ENCODE assay signal across 29 cellular contexts in genomic region chr9:7246917-7247538, GRCh38.
DNase-seq lines count a peak whose midpoint lies in the region; ATAC-seq and TF ChIP-seq lines count a peak whose summit lies in the region.
"Had no signal": no experiment of that assay in that cellular context is flagged by ENCODE, and none has a peak within 500 bp of the region (broad histone marks: within the 10 kb centered on the region; RNA-seq: fewer than 3 reads in every experiment).

No MANE protein-coding gene starts in this region.

- BruUV-seq in MCF 10A (replicated peaks; lab: Mats Ljungman, UMichigan) = no TSS peak

- H3K4me3 Mint-ChIP-seq in MCF 10A (ENCODE audit: unreplicated experiment) = no peak overlapping the region
- H3K4me3 Mint-ChIP-seq in stimulated activated naive CD8-positive, alpha-beta T cell treated with anti-CD3 and anti-CD28 coated beads, Interleukin-15, amount 100 ng/mL, for 72 hours = no peak overlapping the region
- H3K4me3 Mint-ChIP-seq in CD8-positive, alpha-beta memory T cell = no peak overlapping the region
- H3K4me3 Mint-ChIP-seq: nephron progenitor cell; T-helper 1 cell treated with Interleukin-12 subunit alpha and Interleukin-12 subunit beta and Interleukin-4 antibody, amounts not matched to agents 30 μg/mL and 1 μg/mL, for 36 hours had no signal

- no peak overlapping the region for H3K27ac Mint-ChIP-seq in MCF 10A (ENCODE audit: low read depth, unreplicated experiment)
- H3K27ac Mint-ChIP-seq in stimulated activated naive CD8-positive, alpha-beta T cell treated with anti-CD3 and anti-CD28 coated beads, Interleukin-15, amount 100 ng/mL, for 72 hours = no peak overlapping the region
- H3K27ac Mint-ChIP-seq in CD8-positive, alpha-beta memory T cell = no peak overlapping the region
- H3K27ac Mint-ChIP-seq: nephron progenitor cell; T-helper 1 cell treated with Interleukin-12 subunit alpha and Interleukin-12 subunit beta and Interleukin-4 antibody, amounts not matched to agents 30 μg/mL and 1 μg/mL, for 36 hours had no signal

- H3K27ac ChIP-seq in breast epithelium = no peak overlapping the region
- H3K27ac ChIP-seq in esophagus muscularis mucosa (replicated peaks in 1 of 4) = no peak overlapping the region
- H3K27ac ChIP-seq in CD8-positive, alpha-beta memory T cell (ENCODE audit: low read depth, low read length) = no peak overlapping the region
- H3K27ac ChIP-seq in spleen = no peak overlapping the region
- H3K27ac ChIP-seq: BLaER1, body of pancreas, left lung, ovary, skin epidermis, upper lobe of right lung had no signal

- no peak for TF ChIP-seq POLR2A in breast epithelium (IDR thresholded peaks at IDR 0.05)
- TF ChIP-seq POLR2A in esophagus muscularis mucosa (IDR thresholded peaks at IDR 0.05; ENCODE audit: low read depth) = no peak
- no peak for TF ChIP-seq POLR2A in spleen (IDR thresholded peaks at IDR 0.05)

- H3K9me3 Mint-ChIP-seq in MCF 10A (ENCODE audit: unreplicated experiment) = no peaks in the 10 kb centered on the region
- H3K9me3 Mint-ChIP-seq in stimulated activated naive CD8-positive, alpha-beta T cell treated with anti-CD3 and anti-CD28 coated beads, Interleukin-15, amount 100 ng/mL, for 72 hours = peaks cover 0 to 3% of the 10 kb centered on the region in 2 donors
- no peaks in the 10 kb centered on the region for H3K9me3 Mint-ChIP-seq in CD8-positive, alpha-beta memory T cell
- H3K9me3 Mint-ChIP-seq: T-helper 1 cell treated with Interleukin-12 subunit alpha and Interleukin-12 subunit beta and Interleukin-4 antibody, amounts not matched to agents 30 μg/mL and 1 μg/mL, for 36 hours had no signal

- CTCF ChIA-PET in MCF 10A (lab: Yijun Ruan, JAX) = interaction anchor here (0.6 kb wide), 1 partner anchor 149 kb away, joined by 3 read pairs; no protein-coding TSS in a partner anchor
- CTCF ChIA-PET in CD8-positive, alpha-beta memory T cell (lab: Charles Lee) = no interaction called here

- H3K36me3 ChIP-seq in breast epithelium = no peaks in the 10 kb centered on the region
- no peaks in the 10 kb centered on the region for H3K36me3 ChIP-seq in esophagus muscularis mucosa
- no peaks in the 10 kb centered on the region for H3K36me3 ChIP-seq in CD8-positive, alpha-beta memory T cell (ENCODE audit: insufficient read depth, low read length)
- no peaks in the 10 kb centered on the region for H3K36me3 ChIP-seq in spleen
- H3K36me3 ChIP-seq: BLaER1, left lung, ovary, upper lobe of right lung had no signal

- TF ChIP-seq EP300 in esophagus muscularis mucosa (IDR thresholded peaks at IDR 0.05) = no peak

- H3K27me3 ChIP-seq in breast epithelium (no peaks in the 10 kb centered on the region), esophagus muscularis mucosa (no peaks in the 10 kb centered on the region), spleen (replicated peaks in 1 of 7) (no peaks in the 10 kb centered on the region)
- no peaks in the 10 kb centered on the region for H3K27me3 ChIP-seq in CD8-positive, alpha-beta memory T cell (ENCODE audit: insufficient read depth, low read length, poor library complexity, severe bottlenecking)
- H3K27me3 ChIP-seq: BLaER1, body of pancreas, left lung, ovary had no signal

- no peaks in the 10 kb centered on the region for H3K4me1 Mint-ChIP-seq in MCF 10A (ENCODE audit: insufficient read depth, unreplicated experiment)
- H3K4me1 Mint-ChIP-seq in stimulated activated naive CD8-positive, alpha-beta T cell treated with anti-CD3 and anti-CD28 coated beads, Interleukin-15, amount 100 ng/mL, for 72 hours = no peaks in the 10 kb centered on the region
- H3K4me1 Mint-ChIP-seq in CD8-positive, alpha-beta memory T cell = no peaks in the 10 kb centered on the region

- DNase-seq in MCF 10A (ENCODE audit: unreplicated experiment) (peak; percentile 29), breast epithelium (ENCODE audit: low spot score in 2 of 2) (no peak), RPMI7951 (ENCODE audit: low read depth) (peak; percentile 7), esophagus muscularis mucosa (ENCODE audit: extremely low spot score) (peak; percentile 74), NCI-H2227 treated with DMSO at 0.1 percent for 48 hours (lab: John Stamatoyannopoulos, UW) (no peak), spleen (no peak)
- DNase-seq in stimulated activated naive CD8-positive, alpha-beta T cell treated with anti-CD3 and anti-CD28 coated beads, Interleukin-15, amount 100 ng/mL, for 72 hours = no peak
- DNase-seq in CD8-positive, alpha-beta memory T cell = no peak
- DNase-seq: activated CD4-positive, alpha-beta T cell treated with anti-CD3 and anti-CD28 coated beads for 1 hour; activated CD8-positive, alpha-beta memory T cell treated with anti-CD3 and anti-CD28 coated beads for 24 hours; activated naive CD4-positive, alpha-beta T cell; activated T-cell treated with anti-CD3 and anti-CD28 coated beads, Interleukin-2, amount 50 U/mL, for 1 hour; body of pancreas; left lung; mesenchymal stem cell; NCI-H1048; NCI-H510A treated with DMSO at 0.1 percent for 48 hours; nephron progenitor cell; NK-92 treated with Interleukin-12 subunit alpha and Interleukin-12 subunit beta, amount 100 ng/mL, for 24 hours; ovary; retina; Right ventricle myocardium superior; stimulated activated naive CD4-positive, alpha-beta T cell; upper lobe of right lung had no signal

- H3K9me3 ChIP-seq in breast epithelium (no peaks in the 10 kb centered on the region), esophagus muscularis mucosa (no peaks in the 10 kb centered on the region), spleen (no peaks in the 10 kb centered on the region)
- no peaks in the 10 kb centered on the region for H3K9me3 ChIP-seq in CD8-positive, alpha-beta memory T cell (ENCODE audit: low read length)
- H3K9me3 ChIP-seq: BLaER1, body of pancreas, left lung, ovary, upper lobe of right lung had no signal

- intact Hi-C loops in MCF 10A (cut with micrococcal nuclease) (no loop called here), breast epithelium (cut with DNase I; ENCODE audit: low total_unique reads) (no loop called here), esophagus muscularis mucosa (cut with DNase I) (no loop called here), spleen (cut with DNase I; ENCODE audit: low total_unique reads) (no loop called here)

- H3K4me1 ChIP-seq in breast epithelium = no peaks in the 10 kb centered on the region
- no peaks in the 10 kb centered on the region for H3K4me1 ChIP-seq in esophagus muscularis mucosa
- no peaks in the 10 kb centered on the region for H3K4me1 ChIP-seq in CD8-positive, alpha-beta memory T cell (ENCODE audit: insufficient read depth, low read length)
- H3K4me1 ChIP-seq in spleen = no peaks in the 10 kb centered on the region
- H3K4me1 ChIP-seq: BLaER1, body of pancreas, left lung, upper lobe of right lung had no signal

- H3K27me3 Mint-ChIP-seq in MCF 10A (ENCODE audit: insufficient read depth, unreplicated experiment) = peaks cover 12% of the 10 kb centered on the region
- peaks cover 11% of the 10 kb centered on the region for H3K27me3 Mint-ChIP-seq in stimulated activated naive CD8-positive, alpha-beta T cell treated with anti-CD3 and anti-CD28 coated beads, Interleukin-15, amount 100 ng/mL, for 72 hours
- no peaks in the 10 kb centered on the region for H3K27me3 Mint-ChIP-seq in CD8-positive, alpha-beta memory T cell

- POLR2A ChIA-PET in MCF 10A (lab: Yijun Ruan, JAX) = no interaction called here
- POLR2A ChIA-PET in CD8-positive, alpha-beta memory T cell (lab: Charles Lee) = no interaction called here

- WGBS in esophagus muscularis mucosa = 88% methylated on average over 3 of the region's 3 CpGs
- 86 to 97% (median 88%) methylated on average over 3 of the region's 3 CpGs for WGBS in spleen, 5 donors

- ATAC-seq in stimulated activated naive CD8-positive, alpha-beta T cell treated with anti-CD3 and anti-CD28 coated beads, Interleukin-15, amount 100 ng/mL, for 72 hours = peak; percentile 58
- ATAC-seq: body of pancreas, HCT116, left lung, SK-N-SH treated with all-trans-retinoic acid at 6 μM for 48 hours, upper lobe of right lung had no signal

- TF ChIP-seq CTCF in MCF 10A (IDR thresholded peaks at IDR 0.05; ENCODE audit: unreplicated experiment) (no peak), breast epithelium (IDR thresholded peaks at IDR 0.05) (no peak), esophagus muscularis mucosa (IDR thresholded peaks at IDR 0.05) (no peak), spleen (IDR thresholded peaks at IDR 0.05 in 8 of 11, conservative IDR thresholded peaks at IDR 0.05 in 3 of 11) (no peak)

- H3K36me3 Mint-ChIP-seq in MCF 10A (ENCODE audit: insufficient read depth, unreplicated experiment) = no peaks in the 10 kb centered on the region
- H3K36me3 Mint-ChIP-seq in CD8-positive, alpha-beta memory T cell = no peaks in the 10 kb centered on the region

- H3K4me3 ChIP-seq in breast epithelium = no peak overlapping the region
- H3K4me3 ChIP-seq in esophagus muscularis mucosa = no peak overlapping the region
- no peak overlapping the region for H3K4me3 ChIP-seq in CD8-positive, alpha-beta memory T cell (ENCODE audit: low read length)
- H3K4me3 ChIP-seq in spleen = no peak overlapping the region
- H3K4me3 ChIP-seq: BLaER1, body of pancreas, left lung, ovary, skin epidermis, upper lobe of right lung had no signal

Comparison
In these comparisons a context has a peak if more than half of its experiments do, and no peak if none do; other contexts are left out.
1. DNase-seq: peak in MCF 10A (single experiment), RPMI7951 (single experiment) and esophagus muscularis mucosa (single experiment); none in breast epithelium (0 of 2), stimulated activated naive CD8-positive, alpha-beta T cell treated with anti-CD3 and anti-CD28 coated beads, Interleukin-15, amount 100 ng/mL, for 72 hours (0 of 2), CD8-positive, alpha-beta memory T cell (0 of 5), NCI-H2227 treated with DMSO at 0.1 percent for 48 hours (single experiment) and spleen (single experiment).